Comparison of ENCODE assay signal across 11 cellular contexts in genomic region chr1:116737855-116738318, GRCh38. TPM values are rescaled to one million over a fixed set of nuclear protein-coding genes. Genes with fewer than 3 reads are reported as not detected.
A peak's percentile ranks its signal among the peaks of the same experiment; 100 is the strongest.
DNase-seq lines count a peak whose midpoint lies in the region; ATAC-seq and TF ChIP-seq lines count a peak whose summit lies in the region.
"Had no signal": no experiment of that assay in that cellular context is flagged by ENCODE, and none has a peak within 500 bp of the region (broad histone marks: within the 10 kb centered on the region; RNA-seq: fewer than 3 reads in every experiment).

No MANE protein-coding gene starts in this region.

- peaks cover under 1 to 1% of the 10 kb centered on the region in 2 donors for H3K9me3 ChIP-seq in CD4-positive, alpha-beta memory T cell (ENCODE audit: control insufficient read depth in 1 of 2, low read length in 2 of 2)
- H3K9me3 ChIP-seq in esophagus squamous epithelium (peaks cover 0 to 15% (median 4%) of the 10 kb centered on the region in 3 donors), upper lobe of right lung (peaks cover under 1% of the 10 kb centered on the region), sigmoid colon (peaks cover 0 to 1% (median 0%) of the 10 kb centered on the region in 4 donors)
- H3K9me3 ChIP-seq: BE2C had no signal

- H3K36me3 Mint-ChIP-seq in CD4-positive, alpha-beta memory T cell, result peaks cover 2 to 7% of the 10 kb centered on the region in 2 donors
- H3K36me3 Mint-ChIP-seq in T-helper 2 cell treated with Interferon-gamma antibody and Interleukin-4, amounts not matched to agents 5 μg/mL and 100 μg/mL, for 36 hours (ENCODE audit: low read depth), result peaks cover 16% of the 10 kb centered on the region

- TF ChIP-seq CTCF in esophagus squamous epithelium (IDR thresholded peaks at IDR 0.05) (no peak), upper lobe of right lung (IDR thresholded peaks at IDR 0.05) (no peak), sigmoid colon (IDR thresholded peaks at IDR 0.05) (no peak)

- peak overlapping the region; percentile 97 to 100 (median 99) for H3K27ac Mint-ChIP-seq in CD4-positive, alpha-beta memory T cell
- H3K27ac Mint-ChIP-seq in T-helper 2 cell treated with Interferon-gamma antibody and Interleukin-4, amounts not matched to agents 5 μg/mL and 100 μg/mL, for 36 hours, result peak overlapping the region; percentile 97

- ATAC-seq in GM21717 (IDR thresholded peaks at IDR 0.05; ENCODE audit: unreplicated experiment) (peak; percentile 21), upper lobe of right lung (no peak)

- WGBS in esophagus squamous epithelium, 2 donors, result 69 to 82% methylated on average over 4 to 7 of the region's 7 CpGs
- WGBS in sigmoid colon, 2 donors, result 75 to 86% methylated on average over 7 of the region's 7 CpGs

- no peaks in the 10 kb centered on the region for H3K27me3 ChIP-seq in CD4-positive, alpha-beta memory T cell (ENCODE audit: insufficient read depth, low read length)
- H3K27me3 ChIP-seq in esophagus squamous epithelium (no peaks in the 10 kb centered on the region), upper lobe of right lung (no peaks in the 10 kb centered on the region), sigmoid colon (no peaks in the 10 kb centered on the region)
- H3K27me3 ChIP-seq: BE2C had no signal

- H3K36me3 ChIP-seq in CD4-positive, alpha-beta memory T cell (ENCODE audit: insufficient read depth, low read length), result no peaks in the 10 kb centered on the region
- H3K36me3 ChIP-seq in esophagus squamous epithelium, result no peaks in the 10 kb centered on the region
- no peaks in the 10 kb centered on the region for H3K36me3 ChIP-seq in upper lobe of right lung
- H3K36me3 ChIP-seq in sigmoid colon, result no peaks in the 10 kb centered on the region
- H3K36me3 ChIP-seq: BE2C had no signal

- no peaks in the 10 kb centered on the region for H3K27me3 Mint-ChIP-seq in CD4-positive, alpha-beta memory T cell
- H3K27me3 Mint-ChIP-seq in T-helper 2 cell treated with Interferon-gamma antibody and Interleukin-4, amounts not matched to agents 5 μg/mL and 100 μg/mL, for 36 hours (ENCODE audit: low read depth), result no peaks in the 10 kb centered on the region

- peaks cover 49% of the 10 kb centered on the region for H3K4me1 ChIP-seq in CD4-positive, alpha-beta memory T cell (ENCODE audit: insufficient read depth, low read length)
- H3K4me1 ChIP-seq in esophagus squamous epithelium, result peaks cover 4 to 28% (median 15%) of the 10 kb centered on the region in 3 donors
- H3K4me1 ChIP-seq in upper lobe of right lung, result peaks cover 8% of the 10 kb centered on the region
- no peaks in the 10 kb centered on the region for H3K4me1 ChIP-seq in sigmoid colon
- H3K4me1 ChIP-seq: BE2C had no signal

- intact Hi-C loops in CD4-positive, alpha-beta memory T cell (cut with micrococcal nuclease), result loop anchor here (1.0 to 5.0 kb wide), 12 partner anchors 14 to 321 kb away; partner anchors contain the start of genes CD2 and CD58
- intact Hi-C loops in esophagus squamous epithelium (cut with DNase I), result loop anchor here (5.0 kb wide), 1 partner anchor 319 kb away; no protein-coding TSS in a partner anchor
- intact Hi-C loops in upper lobe of right lung (cut with DNase I), result no loop called here
- intact Hi-C loops in cardiac septum (cut with DNase I), result loop anchor here (1.0 kb wide), 1 partner anchor 316 kb away; no protein-coding TSS in a partner anchor
- intact Hi-C loops in sigmoid colon (cut with DNase I), result loop anchor here (1.0 kb wide), 1 partner anchor 317 kb away; no protein-coding TSS in a partner anchor

- H3K27ac ChIP-seq in CD4-positive, alpha-beta memory T cell (ENCODE audit: low read depth, low read length), result peak overlapping the region; percentile 97
- H3K27ac ChIP-seq in esophagus squamous epithelium, result peak overlapping the region in 3 of 4 donors; percentile 51 to 66 (median 65)
- no peak overlapping the region for H3K27ac ChIP-seq in upper lobe of right lung
- no peak overlapping the region for H3K27ac ChIP-seq in sigmoid colon
- no peak overlapping the region for H3K27ac ChIP-seq in caudate nucleus (ENCODE audit: low read depth, low read length)

- peaks cover 0 to 10% (median 2%) of the 10 kb centered on the region in 8 donors for H3K9me3 Mint-ChIP-seq in CD4-positive, alpha-beta memory T cell
- H3K9me3 Mint-ChIP-seq in T-helper 2 cell treated with Interferon-gamma antibody and Interleukin-4, amounts not matched to agents 5 μg/mL and 100 μg/mL, for 36 hours, result peaks cover 8% of the 10 kb centered on the region

- POLR2A ChIA-PET in CD4-positive, alpha-beta memory T cell (lab: Charles Lee; ENCODE audit: partially characterized antibody), result interaction anchor here (0.8 to 31.8 kb wide), 22 partner anchors 13 to 320 kb away, joined by 3 to 1832 read pairs (median 6); partner anchors contain the start of genes CD101, CD2 and TTF2

- TF ChIP-seq POLR2A in esophagus squamous epithelium (IDR thresholded peaks at IDR 0.05) (no peak), sigmoid colon (IDR thresholded peaks at IDR 0.05) (no peak)

- no peak overlapping the region for H3K4me3 ChIP-seq in CD4-positive, alpha-beta memory T cell (ENCODE audit: low read length in 2 of 2)
- H3K4me3 ChIP-seq in esophagus squamous epithelium (no peak overlapping the region), upper lobe of right lung (no peak overlapping the region), sigmoid colon (no peak overlapping the region)

- peaks cover 41 to 56% (median 46%) of the 10 kb centered on the region in 4 donors for H3K4me1 Mint-ChIP-seq in CD4-positive, alpha-beta memory T cell
- H3K4me1 Mint-ChIP-seq in T-helper 2 cell treated with Interferon-gamma antibody and Interleukin-4, amounts not matched to agents 5 μg/mL and 100 μg/mL, for 36 hours (ENCODE audit: low read depth), result peaks cover 52% of the 10 kb centered on the region

- CTCF ChIA-PET in CD4-positive, alpha-beta memory T cell (lab: Charles Lee; ENCODE audit: partially characterized antibody), result interaction anchor here (0.6 to 8.0 kb wide), 44 partner anchors 9 to 391 kb away, joined by 3 to 261 read pairs (median 6); partner anchors contain the start of genes CD2 and TTF2

- no peak for TF ChIP-seq EP300 in sigmoid colon (IDR thresholded peaks at IDR 0.05)

- H3K4me3 Mint-ChIP-seq in CD4-positive, alpha-beta memory T cell, result peak overlapping the region; percentile 50 to 80 (median 74)
- peak overlapping the region; percentile 78 for H3K4me3 Mint-ChIP-seq in T-helper 2 cell treated with Interferon-gamma antibody and Interleukin-4, amounts not matched to agents 5 μg/mL and 100 μg/mL, for 36 hours

- peak in 4 of 5 donors; percentile 62 to 76 (median 67) for DNase-seq in CD4-positive, alpha-beta memory T cell
- peak; percentile 52 for DNase-seq in T-helper 2 cell treated with Interferon-gamma antibody and Interleukin-4, amounts not matched to agents 5 μg/mL and 100 μg/mL, for 36 hours (ENCODE audit: low spot score)
- DNase-seq in esophagus squamous epithelium (lab: John Stamatoyannopoulos, UW), result no peak
- no peak for DNase-seq in upper lobe of right lung
- no peak for DNase-seq in cardiac septum (ENCODE audit: low spot score)
- DNase-seq in sigmoid colon, result no peak
- no peak for DNase-seq in caudate nucleus (lab: John Stamatoyannopoulos, UW)
- DNase-seq: cortex of kidney had no signal

RNA-seq across cellular contexts. Expression of gene CD2, which starts 16.3 kb away (rescaled TPM):
- 100 to 1,000 TPM; 305 to 316 TPM for total RNA-seq in CD4-positive, alpha-beta memory T cell
- 100 to 1,000 TPM; 409 to 471 TPM for polyA plus RNA-seq in CD4-positive, alpha-beta memory T cell
- total RNA-seq in esophagus squamous epithelium (10 to 100 TPM in 1 of 4 donors, 1 to 10 TPM in 3; 2.1 to 14.7 (median 5.1) TPM), upper lobe of right lung (11.4 TPM), cardiac septum (0.75 TPM), sigmoid colon (1 to 10 TPM in 1 of 4 donors, under 1 TPM in 2, not detected in 1; 0.36 to 1.8 (median 0.41) TPM)
- 10 to 100 TPM in 1 of 3 donors, 1 to 10 TPM in 1, under 1 TPM in 1; 0.46 to 30.2 (median 4.2) TPM for polyA plus RNA-seq in sigmoid colon
- total RNA-seq: M059J had no signal

Comparison
In these comparisons a context has a peak if more than half of its experiments do, and no peak if none do; other contexts are left out.
1. DNase-seq: peak in CD4-positive, alpha-beta memory T cell (4 of 5) and T-helper 2 cell treated with Interferon-gamma antibody and Interleukin-4, amounts not matched to agents 5 μg/mL and 100 μg/mL, for 36 hours (single experiment); none in esophagus squamous epithelium (single experiment), upper lobe of right lung (single experiment), cardiac septum (single experiment), sigmoid colon (single experiment) and caudate nucleus (0 of 61).
2. H3K27ac ChIP-seq: peak in CD4-positive, alpha-beta memory T cell (single experiment) and esophagus squamous epithelium (3 of 4); none in upper lobe of right lung (single experiment), sigmoid colon (0 of 4) and caudate nucleus (single experiment).
3. RNA of gene CD2, which starts 16.3 kb away (total RNA-seq): 305 to 316 TPM in CD4-positive, alpha-beta memory T cell; 11.4 TPM in upper lobe of right lung (single experiment), 2.1 to 14.7 TPM in esophagus squamous epithelium, 0.75 TPM in cardiac septum (single experiment) and 0.36 to 1.8 TPM in sigmoid colon; every median in the first group is over 10 times any median in the second.